10 cellular contexts compared by ENCODE assay signal in the genomic region with DNA sequence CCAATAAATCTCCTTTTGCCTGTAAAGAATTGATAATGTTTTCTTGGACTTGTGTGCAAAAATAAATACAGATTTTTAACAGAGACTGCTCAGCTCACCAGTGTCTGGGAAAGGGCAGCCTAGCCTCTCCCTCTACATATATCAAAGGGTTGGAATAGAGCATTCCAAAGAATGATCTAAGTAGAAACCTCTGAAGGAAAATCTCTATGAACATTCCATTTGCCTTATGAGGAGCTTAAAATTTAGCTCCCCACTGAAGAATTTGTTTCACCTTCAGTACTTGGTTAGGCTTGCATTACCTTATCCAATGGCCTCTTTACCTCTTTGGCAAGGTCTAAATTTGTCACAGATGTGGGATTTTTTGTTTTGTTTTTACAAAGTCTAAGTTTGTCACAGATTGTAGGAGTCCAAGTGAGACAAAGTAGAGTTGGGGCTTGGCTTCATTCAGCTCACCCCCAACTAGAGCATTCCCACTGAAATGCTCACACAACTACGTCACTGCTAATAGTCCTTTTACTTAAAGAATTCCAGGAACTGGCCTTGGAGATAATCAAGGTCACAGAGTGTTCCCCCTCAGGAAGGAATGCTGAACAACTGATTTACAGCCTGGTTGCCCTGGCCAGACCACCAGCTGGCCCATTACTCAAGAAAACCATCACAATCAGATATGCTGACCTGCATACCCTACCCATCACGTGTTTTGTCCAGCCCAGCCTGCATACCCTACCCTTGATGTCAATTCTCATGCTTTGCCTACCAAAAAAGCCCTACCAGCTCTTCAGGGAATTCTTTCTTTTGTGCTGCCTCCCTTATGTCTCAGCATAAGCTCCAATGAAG. TPM values are rescaled to one million over a fixed set of nuclear protein-coding genes. Genes with fewer than 3 reads are reported as not detected.
DNase-seq lines count a peak whose midpoint lies in the region; ATAC-seq and TF ChIP-seq lines count a peak whose summit lies in the region.
"Had no signal": no experiment of that assay in that cellular context is flagged by ENCODE, and none has a peak within 500 bp of the region (broad histone marks: within the 10 kb centered on the region; RNA-seq: fewer than 3 reads in every experiment).

No MANE protein-coding gene starts in this region.

- no peaks in the 10 kb centered on the region for H3K79me2 ChIP-seq in osteoblast (ENCODE audit: insufficient read depth, low read length)

- no peak overlapping the region for H2AFZ ChIP-seq in osteoblast (ENCODE audit: low read length)

- H3K27ac ChIP-seq in osteoblast (ENCODE audit: low read depth, low read length) = peak overlapping the region; percentile 79
- H3K27ac ChIP-seq: BLaER1 had no signal

- H3K27me3 ChIP-seq in adipocyte (replicated peaks; ENCODE audit: control insufficient read depth, insufficient read depth, low read length) = no peaks in the 10 kb centered on the region
- H3K27me3 ChIP-seq in osteoblast (ENCODE audit: insufficient read depth, low read length) = no peaks in the 10 kb centered on the region
- H3K27me3 ChIP-seq: BLaER1 had no signal

- H3K4me1 ChIP-seq in adipocyte (ENCODE audit: control insufficient read depth, insufficient read depth, low read length) (peaks cover 36% of the 10 kb centered on the region), osteoblast (ENCODE audit: insufficient read depth, low read length) (peaks cover 23% of the 10 kb centered on the region)
- H3K4me1 ChIP-seq: BLaER1 had no signal

- intact Hi-C loops in left cardiac atrium (cut with DNase I) = loop anchor here (5.0 to 10.0 kb wide), 2 partner anchors 61 to 64 kb away; no protein-coding TSS in a partner anchor

- H3K36me3 ChIP-seq in adipocyte (ENCODE audit: control insufficient read depth, insufficient read depth, low read length, severe bottlenecking) (no peaks in the 10 kb centered on the region), osteoblast (ENCODE audit: insufficient read depth, low read length) (no peaks in the 10 kb centered on the region)
- H3K36me3 ChIP-seq: BLaER1 had no signal

- ATAC-seq in left cardiac atrium = peak; percentile 17 to 19
- ATAC-seq: activated T-cell treated with anti-CD3 and anti-CD28 coated beads, Interleukin-2, amount 50 U/mL, for 4 hours had no signal

- H3K9ac ChIP-seq in adipocyte (ENCODE audit: low read length) = no peak overlapping the region
- H3K9ac ChIP-seq: BLaER1 had no signal

- no peaks in the 10 kb centered on the region for H4K20me1 ChIP-seq in osteoblast (ENCODE audit: insufficient read depth, low read length)
- H4K20me1 ChIP-seq: BLaER1 had no signal

- no peak for TF ChIP-seq CTCF in osteoblast (IDR thresholded peaks at IDR 0.05; ENCODE audit: extremely low read depth, low read depth, low read length)

- DNase-seq in AG20443 (ENCODE audit: low spot score) (peak; percentile 33), adipocyte (ENCODE audit: low read depth) (peak; percentile 51), left cardiac atrium (peak; percentile 24), osteoblast (ENCODE audit: insufficient read length, low spot score, missing footprints) (no peak), AG08396 (ENCODE audit: low spot score) (no peak), SKM-1 (lab: John Stamatoyannopoulos, UW; ENCODE audit: unreplicated experiment) (no peak)
- DNase-seq in activated CD8-positive, alpha-beta memory T cell treated with anti-CD3 and anti-CD28 coated beads, Interleukin-2, amount 50 U/mL, for 48 hours = no peak
- no peak for DNase-seq in stimulated activated CD4-positive, alpha-beta T cell treated with anti-CD3 and anti-CD28 coated beads, Interleukin-4, amount 100 ng/mL, for 24 hours
- DNase-seq: activated T-cell treated with anti-CD3 and anti-CD28 coated beads, Interleukin-2, amount 50 U/mL, for 4 hours had no signal

- H3K4me2 ChIP-seq in osteoblast (ENCODE audit: insufficient read depth, low read length) = peak overlapping the region; percentile 49
- H3K4me2 ChIP-seq: BLaER1 had no signal

- H3K4me3 ChIP-seq in adipocyte (ENCODE audit: low read length) (no peak overlapping the region), osteoblast (ENCODE audit: insufficient read depth, low read length) (no peak overlapping the region)
- H3K4me3 ChIP-seq: BLaER1 had no signal

- H3K9me3 ChIP-seq in adipocyte (ENCODE audit: control insufficient read depth, low read length) (no peaks in the 10 kb centered on the region), osteoblast (ENCODE audit: low read depth, low read length) (no peaks in the 10 kb centered on the region)
- H3K9me3 ChIP-seq: BLaER1 had no signal

RNA-seq across cellular contexts. Expression of a gene that starts 26.6 kb away (rescaled TPM):
- total RNA-seq in left cardiac atrium (10 to 100 TPM in 1 of 2 donors, 1 to 10 TPM in 1; 9.0 to 10.2 TPM), osteoblast (14.7 and 15.6 TPM in 2 replicates)

RNA-seq across cellular contexts. Expression of a gene that starts 47.3 kb away (rescaled TPM):
- total RNA-seq in left cardiac atrium (10 to 100 TPM; 23.4 to 26.5 TPM), osteoblast (49.2 and 49.9 TPM in 2 replicates)

Comparison
In these comparisons a context has a peak if more than half of its experiments do, and no peak if none do; other contexts are left out.
1. DNase-seq: peak in AG20443 (single experiment), adipocyte (single experiment) and left cardiac atrium (single experiment); none in osteoblast (single experiment), activated CD8-positive, alpha-beta memory T cell treated with anti-CD3 and anti-CD28 coated beads, Interleukin-2, amount 50 U/mL, for 48 hours (single experiment), AG08396 (single experiment), SKM-1 (single experiment) and stimulated activated CD4-positive, alpha-beta T cell treated with anti-CD3 and anti-CD28 coated beads, Interleukin-4, amount 100 ng/mL, for 24 hours (single experiment).